Comparison of ENCODE assay signal across 29 cellular contexts in genomic region chr16:74929636-74930035, GRCh38.
"Had no signal": no experiment of that assay in that cellular context is flagged by ENCODE, and none has a peak within 500 bp of the region (broad histone marks: within the 10 kb centered on the region; RNA-seq: fewer than 3 reads in every experiment).

No MANE protein-coding gene starts in this region.

- H3K4me1 ChIP-seq: colonic mucosa, foreskin keratinocyte, gastrocnemius medialis, heart left ventricle, heart right ventricle had no signal

- H3K79me2 ChIP-seq: hepatocyte had no signal

- H3K4me3 ChIP-seq: colonic mucosa, coronary artery, dorsolateral prefrontal cortex, esophagus muscularis mucosa, esophagus squamous epithelium, gastrocnemius medialis, gastroesophageal sphincter, heart left ventricle, heart right ventricle, hepatocyte had no signal

- H3K4me1 Mint-ChIP-seq: endodermal cell had no signal

- H3K27ac ChIP-seq: colonic mucosa, coronary artery, dorsolateral prefrontal cortex, epithelial cell of prostate, esophagus muscularis mucosa, esophagus squamous epithelium, foreskin keratinocyte, gastrocnemius medialis, gastroesophageal sphincter, heart left ventricle, heart right ventricle, hepatocyte had no signal

- H3K4me2 ChIP-seq: hepatocyte had no signal

- H3K9me3 ChIP-seq: colonic mucosa, esophagus muscularis mucosa, esophagus squamous epithelium, gastrocnemius medialis, gastroesophageal sphincter, heart left ventricle, heart right ventricle had no signal

- ATAC-seq: effector memory CD8-positive, alpha-beta T cell; esophagus mucosa; foreskin keratinocyte; gastrocnemius medialis; gastroesophageal sphincter; heart left ventricle; heart right ventricle had no signal

- DNase-seq: colonic mucosa; cortex of kidney; dermis blood vessel endothelial cell; dorsolateral prefrontal cortex; effector CD4-positive, alpha-beta T cell; effector CD8-positive, alpha-beta T cell; effector memory CD4-positive, alpha-beta T cell; effector memory CD8-positive, alpha-beta T cell; erythroblast; esophagus squamous epithelium; foreskin fibroblast; foreskin keratinocyte; foreskin melanocyte; gastrocnemius medialis; glutamatergic neuron; head of caudate nucleus; heart left ventricle; heart right ventricle had no signal

- H3K4me3 Mint-ChIP-seq: dendritic cell treated with granulocyte-macrophage colony-stimulating factor and Interleukin-4, amounts not matched to agents 40 ng/mL and 50 ng/mL, for 4 days; effector memory CD8-positive, alpha-beta T cell; endodermal cell had no signal

- H3K27me3 ChIP-seq: colonic mucosa, dorsolateral prefrontal cortex, esophagus muscularis mucosa, esophagus squamous epithelium, foreskin keratinocyte, gastrocnemius medialis, gastroesophageal sphincter, heart left ventricle, heart right ventricle, hepatocyte had no signal

- H3K9me3 Mint-ChIP-seq: dendritic cell treated with granulocyte-macrophage colony-stimulating factor and Interleukin-4, amounts not matched to agents 40 ng/mL and 50 ng/mL, for 4 days; effector memory CD8-positive, alpha-beta T cell; endodermal cell had no signal

- H3K36me3 ChIP-seq: colonic mucosa had no signal

- H3K27ac Mint-ChIP-seq: dendritic cell treated with granulocyte-macrophage colony-stimulating factor and Interleukin-4, amounts not matched to agents 40 ng/mL and 50 ng/mL, for 4 days; effector memory CD8-positive, alpha-beta T cell; endodermal cell had no signal

- H3K27me3 Mint-ChIP-seq: effector memory CD8-positive, alpha-beta T cell had no signal

- H2AFZ ChIP-seq: hepatocyte had no signal

- FAIRE-seq: endometrium, endothelial cell of umbilical vein, frontal cortex had no signal
